18 cellular contexts compared by ENCODE assay signal in the genomic region with DNA sequence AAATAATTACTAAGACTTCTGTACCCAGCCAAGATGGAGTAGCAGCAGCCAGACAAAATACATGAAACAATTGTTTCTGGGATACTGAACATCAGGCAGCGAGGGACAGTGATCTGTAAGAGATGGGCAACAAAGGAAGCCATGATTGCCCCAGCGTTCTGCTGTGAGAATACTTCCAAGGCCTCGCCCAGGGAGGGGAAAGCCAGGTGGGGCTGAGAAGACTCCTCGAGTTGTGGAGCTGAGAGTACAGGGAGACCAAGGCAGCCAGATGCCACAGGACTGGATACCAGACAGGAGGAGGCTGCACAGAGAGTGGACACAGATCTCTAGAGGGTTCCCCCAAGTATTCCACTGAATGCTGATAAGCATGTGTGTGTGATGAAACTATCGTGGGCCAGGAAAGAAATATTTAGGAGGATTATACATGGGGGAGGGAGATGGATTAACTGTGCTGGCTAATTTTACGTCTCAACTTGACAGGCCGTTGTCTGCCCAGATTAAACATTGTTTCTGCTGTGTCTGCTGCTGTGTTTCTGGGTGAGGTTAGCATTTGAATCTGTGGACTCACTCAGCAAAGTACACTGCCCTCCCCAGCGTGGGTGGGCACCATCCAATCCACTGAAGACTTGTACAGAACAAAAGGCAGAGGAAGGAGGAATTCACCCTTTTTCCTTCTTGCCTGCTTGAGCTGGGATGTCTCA. TPM values are rescaled to one million over a fixed set of nuclear protein-coding genes. Genes with fewer than 3 reads are reported as not detected.
DNase-seq lines count a peak whose midpoint lies in the region; ATAC-seq and TF ChIP-seq lines count a peak whose summit lies in the region.
"Had no signal": no experiment of that assay in that cellular context is flagged by ENCODE, and none has a peak within 500 bp of the region (broad histone marks: within the 10 kb centered on the region; RNA-seq: fewer than 3 reads in every experiment).

No MANE protein-coding gene starts in this region.

- H3K36me3 ChIP-seq in DND-41 (ENCODE audit: insufficient read depth, low read length) (no peaks in the 10 kb centered on the region), sigmoid colon (no peaks in the 10 kb centered on the region)
- H3K36me3 ChIP-seq: BE2C had no signal

- intact Hi-C loops in sigmoid colon (cut with DNase I) = loop anchor here (10.0 kb wide), 1 partner anchor 51 kb away; no protein-coding TSS in a partner anchor

- H3K9me3 ChIP-seq in DND-41 (ENCODE audit: insufficient read depth, low read length, severe bottlenecking) (peaks cover 20% of the 10 kb centered on the region), sigmoid colon (peaks cover 0 to 3% (median 0%) of the 10 kb centered on the region in 4 donors)
- H3K9me3 ChIP-seq: BE2C had no signal

- H3K27ac ChIP-seq in DND-41 (ENCODE audit: low read length) = no peak overlapping the region
- peak overlapping the region in 3 of 4 donors; percentile 79 to 88 (median 87) for H3K27ac ChIP-seq in sigmoid colon
- H3K27ac ChIP-seq: KMS-11 had no signal

- no peak overlapping the region for H3K4me2 ChIP-seq in DND-41 (ENCODE audit: insufficient read depth, low read length)
- H3K4me2 ChIP-seq: KMS-11 had no signal

- TF ChIP-seq CTCF in DND-41 (IDR thresholded peaks at IDR 0.05; ENCODE audit: borderline replicate concordance, extremely low read depth, low read length, poor library complexity, severe bottlenecking) (no peak), sigmoid colon (IDR thresholded peaks at IDR 0.05) (no peak)

- no peak overlapping the region for H3K4me3 Mint-ChIP-seq in natural killer cell treated with Interleukin-12 subunit alpha and Interleukin-12 subunit beta and Interleukin-15 and Interleukin-18, amount 100 ng/mL, for 72 hours
- no peak overlapping the region for H3K4me3 Mint-ChIP-seq in activated T-cell treated with anti-CD3 and anti-CD28 coated beads, Interleukin-2, amount 50 U/mL, for 72 hours
- H3K4me3 Mint-ChIP-seq: CD4-positive, alpha-beta memory T cell had no signal

- H3K79me2 ChIP-seq in DND-41 (ENCODE audit: insufficient read depth, low read length) = no peaks in the 10 kb centered on the region

- H3K9me3 Mint-ChIP-seq in natural killer cell treated with Interleukin-12 subunit alpha and Interleukin-12 subunit beta and Interleukin-15 and Interleukin-18, amount 100 ng/mL, for 72 hours = no peaks in the 10 kb centered on the region
- H3K9me3 Mint-ChIP-seq in activated T-cell treated with anti-CD3 and anti-CD28 coated beads, Interleukin-2, amount 50 U/mL, for 72 hours = peaks cover 4 to 5% of the 10 kb centered on the region in 2 donors

- no peak for ATAC-seq in DND-41 (ENCODE audit: insufficient read depth, low read depth)
- no peak for ATAC-seq in natural killer cell treated with Interleukin-12 subunit alpha and Interleukin-12 subunit beta and Interleukin-15 and Interleukin-18, amount 100 ng/mL, for 72 hours
- no peak for ATAC-seq in activated T-cell treated with anti-CD3 and anti-CD28 coated beads, Interleukin-2, amount 50 U/mL, for 72 hours (replicated peaks in 1 of 2)
- no peak for ATAC-seq in GM21717 (IDR thresholded peaks at IDR 0.05; ENCODE audit: unreplicated experiment)
- ATAC-seq: Panc1 had no signal

- no peaks in the 10 kb centered on the region for H4K20me1 ChIP-seq in DND-41 (ENCODE audit: insufficient read depth, low read length)

- H3K9ac ChIP-seq in DND-41 (ENCODE audit: low read depth, low read length) = no peak overlapping the region
- H3K9ac ChIP-seq: KMS-11 had no signal

- no peak for DNase-seq in DND-41
- DNase-seq in amniotic epithelial cell (ENCODE audit: low read depth) = peak; percentile 91
- peak; percentile 5 for DNase-seq in iPS-NIHi7 (ENCODE audit: extremely low spot score)
- DNase-seq in sigmoid colon = peak; percentile 54
- DNase-seq in natural killer cell treated with Interleukin-12 subunit alpha and Interleukin-12 subunit beta and Interleukin-15 and Interleukin-18, amount 100 ng/mL, for 72 hours (ENCODE audit: low spot score) = no peak
- no peak for DNase-seq in activated T-cell treated with anti-CD3 and anti-CD28 coated beads, Interleukin-2, amount 50 U/mL, for 72 hours
- DNase-seq: BE2C; CD4-positive, alpha-beta memory T cell; DMS79 treated with DMSO at 0.1 percent for 48 hours; GDM1; NCI-H1092 treated with DMSO at 0.1 percent for 48 hours; NCI-H1694 treated with DMSO at 0.1 percent for 48 hours; Right ventricle myocardium superior had no signal

- H3K27me3 Mint-ChIP-seq in natural killer cell treated with Interleukin-12 subunit alpha and Interleukin-12 subunit beta and Interleukin-15 and Interleukin-18, amount 100 ng/mL, for 72 hours = peaks cover 10 to 22% of the 10 kb centered on the region in 2 donors
- peaks cover 4% of the 10 kb centered on the region for H3K27me3 Mint-ChIP-seq in activated T-cell treated with anti-CD3 and anti-CD28 coated beads, Interleukin-2, amount 50 U/mL, for 72 hours (ENCODE audit: low read depth)

- no peak overlapping the region for H3K27ac Mint-ChIP-seq in natural killer cell treated with Interleukin-12 subunit alpha and Interleukin-12 subunit beta and Interleukin-15 and Interleukin-18, amount 100 ng/mL, for 72 hours
- no peak overlapping the region for H3K27ac Mint-ChIP-seq in activated T-cell treated with anti-CD3 and anti-CD28 coated beads, Interleukin-2, amount 50 U/mL, for 72 hours
- H3K27ac Mint-ChIP-seq: CD4-positive, alpha-beta memory T cell had no signal

- H3K27me3 ChIP-seq in DND-41 (ENCODE audit: insufficient read depth, low read length, poor library complexity) (no peaks in the 10 kb centered on the region), sigmoid colon (no peaks in the 10 kb centered on the region)
- H3K27me3 ChIP-seq: BE2C had no signal

- H3K4me3 ChIP-seq in DND-41 (ENCODE audit: low read depth in 1 of 2, low read length in 2 of 2) (no peak overlapping the region), sigmoid colon (no peak overlapping the region)

- WGBS in sigmoid colon, 2 donors = 62 to 71% methylated on average over 8 of the region's 8 CpGs

- H3K36me3 Mint-ChIP-seq in natural killer cell treated with Interleukin-12 subunit alpha and Interleukin-12 subunit beta and Interleukin-15 and Interleukin-18, amount 100 ng/mL, for 72 hours = peaks cover 7% of the 10 kb centered on the region
- peaks cover 3 to 4% of the 10 kb centered on the region in 2 donors for H3K36me3 Mint-ChIP-seq in activated T-cell treated with anti-CD3 and anti-CD28 coated beads, Interleukin-2, amount 50 U/mL, for 72 hours (ENCODE audit: insufficient read depth in 2 of 2)

- H3K4me1 ChIP-seq in DND-41 (ENCODE audit: insufficient read depth, low read length) (no peaks in the 10 kb centered on the region), sigmoid colon (peaks cover 0 to 67% (median 49%) of the 10 kb centered on the region in 4 donors)
- H3K4me1 ChIP-seq: BE2C had no signal

- no peaks in the 10 kb centered on the region for H3K4me1 Mint-ChIP-seq in natural killer cell treated with Interleukin-12 subunit alpha and Interleukin-12 subunit beta and Interleukin-15 and Interleukin-18, amount 100 ng/mL, for 72 hours (ENCODE audit: low read depth in 2 of 2)
- H3K4me1 Mint-ChIP-seq in activated T-cell treated with anti-CD3 and anti-CD28 coated beads, Interleukin-2, amount 50 U/mL, for 72 hours (ENCODE audit: low read depth) = no peaks in the 10 kb centered on the region

- no peak for TF ChIP-seq POLR2A in sigmoid colon (IDR thresholded peaks at IDR 0.05)

- TF ChIP-seq EP300 in sigmoid colon (IDR thresholded peaks at IDR 0.05) = no peak

- H2AFZ ChIP-seq in DND-41 (ENCODE audit: low read depth, low read length) = peak overlapping the region; percentile 17; the same call in 1 of the 2 replicates

RNA-seq across cellular contexts. Expression of a gene that starts 10.2 kb away (rescaled TPM):
- total RNA-seq in sigmoid colon = 100 to 1,000 TPM; 125 to 357 (median 195) TPM
- 10 to 100 TPM in 2 of 3 donors, 1 to 10 TPM in 1; 3.2 to 40.6 (median 17.4) TPM for polyA plus RNA-seq in sigmoid colon
- total RNA-seq in natural killer cell treated with Interleukin-12 subunit alpha and Interleukin-12 subunit beta and Interleukin-15 and Interleukin-18, amount 100 ng/mL, for 72 hours = not detected
- total RNA-seq in activated T-cell treated with anti-CD3 and anti-CD28 coated beads, Interleukin-2, amount 50 U/mL, for 72 hours = 10 to 100 TPM in 1 of 2 donors, 1 to 10 TPM in 1; 6.4 to 10.3 TPM
- total RNA-seq: MCF 10A had no signal

RNA-seq across cellular contexts. Expression of a gene that starts 15.7 kb away (rescaled TPM):
- total RNA-seq in sigmoid colon = 1 to 10 TPM; 5.6 to 8.6 (median 7.9) TPM
- polyA plus RNA-seq in sigmoid colon = 1 to 10 TPM; 1.4 to 6.5 (median 1.8) TPM
- total RNA-seq in natural killer cell treated with Interleukin-12 subunit alpha and Interleukin-12 subunit beta and Interleukin-15 and Interleukin-18, amount 100 ng/mL, for 72 hours = 1 to 10 TPM; 5.2 to 5.9 TPM
- 1 to 10 TPM; 3.7 to 4.7 TPM for total RNA-seq in activated T-cell treated with anti-CD3 and anti-CD28 coated beads, Interleukin-2, amount 50 U/mL, for 72 hours

RNA-seq across cellular contexts. Expression of a gene that starts 39.6 kb away (rescaled TPM):
- total RNA-seq in sigmoid colon = 1 to 10 TPM in 1 of 4 donors, under 1 TPM in 2, not detected in 1; 0.36 to 1.4 (median 0.66) TPM
- under 1 TPM in 2 of 3 donors, not detected in 1; 0.48 to 0.60 TPM for polyA plus RNA-seq in sigmoid colon
- not detected for total RNA-seq in natural killer cell treated with Interleukin-12 subunit alpha and Interleukin-12 subunit beta and Interleukin-15 and Interleukin-18, amount 100 ng/mL, for 72 hours
- not detected for total RNA-seq in activated T-cell treated with anti-CD3 and anti-CD28 coated beads, Interleukin-2, amount 50 U/mL, for 72 hours
- total RNA-seq: CD4-positive, alpha-beta memory T cell; H1; MCF 10A; Right ventricle myocardium superior had no signal
- polyA plus RNA-seq: CD4-positive, alpha-beta memory T cell had no signal

Comparison
In these comparisons a context has a peak if more than half of its experiments do, and no peak if none do; other contexts are left out.
1. DNase-seq: peak in amniotic epithelial cell (single experiment), iPS-NIHi7 (single experiment) and sigmoid colon (single experiment); none in DND-41 (single experiment), natural killer cell treated with Interleukin-12 subunit alpha and Interleukin-12 subunit beta and Interleukin-15 and Interleukin-18, amount 100 ng/mL, for 72 hours (single experiment) and activated T-cell treated with anti-CD3 and anti-CD28 coated beads, Interleukin-2, amount 50 U/mL, for 72 hours (0 of 2).
2. RNA of a gene that starts 10.2 kb away (total RNA-seq): 125 to 357 TPM in sigmoid colon; 6.4 to 10.3 TPM in activated T-cell treated with anti-CD3 and anti-CD28 coated beads, Interleukin-2, amount 50 U/mL, for 72 hours and not detected in natural killer cell treated with Interleukin-12 subunit alpha and Interleukin-12 subunit beta and Interleukin-15 and Interleukin-18, amount 100 ng/mL, for 72 hours; every median in the first group is over 10 times any median in the second.